14 cellular contexts compared by ENCODE assay signal in the genomic region with DNA sequence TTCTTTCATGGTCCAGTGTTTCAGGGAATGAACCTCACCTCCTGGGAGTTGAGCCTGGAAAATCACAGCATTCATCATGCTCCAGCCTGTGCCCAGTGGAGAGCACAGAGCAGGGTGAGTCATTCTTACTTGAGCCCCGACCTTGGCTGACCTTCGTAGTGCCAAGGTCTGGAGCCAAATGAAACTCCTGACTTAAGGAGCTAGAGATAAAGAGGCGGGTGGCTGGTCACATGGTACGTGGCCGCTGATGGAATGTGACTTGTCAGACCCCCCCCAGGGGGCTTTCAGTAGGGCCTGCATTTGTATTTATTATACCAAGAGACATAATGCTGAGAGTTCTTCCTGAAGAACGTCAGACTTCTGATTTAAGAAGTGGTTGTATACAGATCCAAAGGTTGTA. TPM values are rescaled to one million over a fixed set of nuclear protein-coding genes. Genes with fewer than 3 reads are reported as not detected.
DNase-seq lines count a peak whose midpoint lies in the region; ATAC-seq, FAIRE-seq and TF ChIP-seq lines count a peak whose summit lies in the region.
"Had no signal": no experiment of that assay in that cellular context is flagged by ENCODE, and none has a peak within 500 bp of the region (broad histone marks: within the 10 kb centered on the region; RNA-seq: fewer than 3 reads in every experiment).

No MANE protein-coding gene starts in this region.

- ATAC-seq in HepG2 (0 out of 3 replicates have a peak, but pooled peaks have one; percentile 32), right lobe of liver (no peak), Right ventricle myocardium superior (ENCODE audit: poor library complexity) (peak; percentile 91), HG03378 (IDR thresholded peaks at IDR 0.05; ENCODE audit: unreplicated experiment) (no peak)
- ATAC-seq: GM12878, sciatic nerve had no signal

- H3K27me3 ChIP-seq in HepG2 (ENCODE audit: control insufficient read depth in 1 of 2, insufficient read depth in 2 of 2, low read length in 2 of 2) (peaks cover 0 to 11% of the 10 kb centered on the region in 2 experiments; a peak in 2 of 5 replicates), right lobe of liver (no peaks in the 10 kb centered on the region)

- DNase-seq in HepG2 (ENCODE audit: low spot score) (no peak), right lobe of liver (no peak), Right ventricle myocardium superior (peak; percentile 49), myocyte (ENCODE audit: low read depth) (peak; percentile 23), AG08395 (ENCODE audit: low spot score) (no peak), NCI-H2171 treated with DMSO at 0.1 percent for 48 hours (lab: John Stamatoyannopoulos, UW) (no peak), DMS114 treated with DMSO at 0.1 percent for 48 hours (lab: John Stamatoyannopoulos, UW; ENCODE audit: unreplicated experiment) (no peak)
- DNase-seq: H9, NCI-H1105 treated with DMSO at 0.1 percent for 48 hours, NCI-H774 had no signal

- no peak overlapping the region for H2AFZ ChIP-seq in HepG2 (ENCODE audit: low read length)

- H3K27ac ChIP-seq in HepG2 (ENCODE audit: extremely low read length, insufficient read depth, low read length), result no peak overlapping the region
- no peak overlapping the region for H3K27ac ChIP-seq in right lobe of liver

- no peaks in the 10 kb centered on the region for H3K36me3 ChIP-seq in HepG2 (replicated peaks in 1 of 2; ENCODE audit: control insufficient read depth in 1 of 2, insufficient read depth in 2 of 2, low read length in 2 of 2)
- H3K36me3 ChIP-seq in right lobe of liver, result no peaks in the 10 kb centered on the region

- intact Hi-C loops in HepG2 (cut with micrococcal nuclease; ENCODE audit: unreplicated experiment), result no loop called here
- intact Hi-C loops in right lobe of liver (cut with DNase I), result no loop called here
- intact Hi-C loops in Right ventricle myocardium superior (cut with DNase I), result loop anchor here (10.0 kb wide), 1 partner anchor 305 kb away; no protein-coding TSS in a partner anchor

- H3K9me3 ChIP-seq in HepG2 (ENCODE audit: low read length) (no peaks in the 10 kb centered on the region), right lobe of liver (no peaks in the 10 kb centered on the region)

- H4K20me1 ChIP-seq in HepG2 (ENCODE audit: insufficient read depth, low read length), result no peaks in the 10 kb centered on the region

- TF ChIP-seq EP300 in HepG2 (IDR thresholded peaks at IDR 0.05; ENCODE audit: low read depth in 2 of 2, low read length in 2 of 2) (no peak; a peak in 1 of 4 replicates), HepG2 (CRISPR knock-in tag; IDR thresholded peaks at IDR 0.05; ENCODE audit: borderline replicate concordance) (no peak)

- no peak for TF ChIP-seq POLR2A in HepG2 (IDR thresholded peaks at IDR 0.05; ENCODE audit: insufficient read depth in 1 of 2, low read depth in 2 of 2, low read length in 2 of 2)
- no peak for TF ChIP-seq POLR2A in right lobe of liver (IDR thresholded peaks at IDR 0.05)

- WGBS in HepG2 (ENCODE audit: low lambda C conversion rate), result 1% methylated on average over 4 of the region's 6 CpGs
- 25% methylated on average over 6 of the region's 6 CpGs for WGBS in right lobe of liver (ENCODE audit: insufficient coverage, low coverage, low lambda C conversion rate, missing lambda C conversion rate)

- in situ Hi-C loops in HepG2 (cut with HindIII; ENCODE audit: extremely low pct_ligation_motif_present, low pct_unique_long_range_greater_than_20kb), result loop anchor here (5.0 kb wide), 1 partner anchor 108 kb away; no protein-coding TSS in a partner anchor

- no peak for FAIRE-seq in HepG2 (lab: Jason Lieb, UNC)
- FAIRE-seq: A204.1, GM12878 had no signal

- no TSS peak for BruUV-seq in HepG2 (replicated peaks; lab: Mats Ljungman, UMichigan)

- CTCF ChIA-PET in HepG2 (lab: Yijun Ruan, JAX; ENCODE audit: low intra/inter-chr PET ratio, low total read pairs), result no interaction called here

- H3K4me2 ChIP-seq in HepG2 (ENCODE audit: low read depth, low read length), result no peak overlapping the region

- H3K4me3 ChIP-seq in HepG2 (replicated peaks in 1 of 3; ENCODE audit: insufficient read depth in 1 of 3, low read depth in 2 of 3, low read length in 3 of 3), result no peak overlapping the region
- no peak overlapping the region for H3K4me3 ChIP-seq in right lobe of liver
- H3K4me3 ChIP-seq: GM12878 had no signal

- no peak for TF ChIP-seq RAD21 in HepG2 (CRISPR knock-in tag; IDR thresholded peaks at IDR 0.05)

- H3K4me1 ChIP-seq in HepG2 (ENCODE audit: insufficient read depth, low read length), result peaks cover 21% of the 10 kb centered on the region
- no peaks in the 10 kb centered on the region for H3K4me1 ChIP-seq in right lobe of liver

- no peaks in the 10 kb centered on the region for H3K79me2 ChIP-seq in HepG2 (ENCODE audit: insufficient read depth, low read length)

- POLR2A ChIA-PET in HepG2 (lab: Yijun Ruan, JAX), result no interaction called here

- no peak overlapping the region for H3K9ac ChIP-seq in HepG2 (ENCODE audit: insufficient read depth, low read depth, low read length)

- TF ChIP-seq CTCF in HepG2 (CRISPR knock-in tag; IDR thresholded peaks at IDR 0.05), result no peak
- TF ChIP-seq CTCF in right lobe of liver (IDR thresholded peaks at IDR 0.05), result no peak

TF ChIP-seq in HepG2, 621 proteins besides CTCF, POLR2A, EP300 and RAD21:
- TF ChIP-seq RXRB (CRISPR knock-in tag; IDR thresholded peaks at IDR 0.05; ENCODE audit: borderline replicate concordance), result peak; percentile 25; the same call in 1 of the 2 replicates
- no peak for TF ChIP-seq MATR3 (CRISPR knock-in tag; IDR thresholded peaks at IDR 0.05)
- peak; percentile 86 for TF ChIP-seq FOSL2 (CRISPR knock-in tag; IDR thresholded peaks at IDR 0.05)
- TF ChIP-seq HNRNPL (IDR thresholded peaks at IDR 0.05; ENCODE audit: low read depth, low read length), result no peak
- TF ChIP-seq SUZ12 (IDR thresholded peaks at IDR 0.05; ENCODE audit: low read depth, low read length), result no peak
- TF ChIP-seq SNAPC2 (CRISPR knock-in tag; IDR thresholded peaks at IDR 0.05), result no peak
- TF ChIP-seq NR2F6 (IDR thresholded peaks at IDR 0.05), result no peak
- TF ChIP-seq NR2F6 (CRISPR knock-in tag; IDR thresholded peaks at IDR 0.05), result 0 out of 2 replicates have a peak, but pooled peaks have one; percentile 7
- TF ChIP-seq, protein P1, sequence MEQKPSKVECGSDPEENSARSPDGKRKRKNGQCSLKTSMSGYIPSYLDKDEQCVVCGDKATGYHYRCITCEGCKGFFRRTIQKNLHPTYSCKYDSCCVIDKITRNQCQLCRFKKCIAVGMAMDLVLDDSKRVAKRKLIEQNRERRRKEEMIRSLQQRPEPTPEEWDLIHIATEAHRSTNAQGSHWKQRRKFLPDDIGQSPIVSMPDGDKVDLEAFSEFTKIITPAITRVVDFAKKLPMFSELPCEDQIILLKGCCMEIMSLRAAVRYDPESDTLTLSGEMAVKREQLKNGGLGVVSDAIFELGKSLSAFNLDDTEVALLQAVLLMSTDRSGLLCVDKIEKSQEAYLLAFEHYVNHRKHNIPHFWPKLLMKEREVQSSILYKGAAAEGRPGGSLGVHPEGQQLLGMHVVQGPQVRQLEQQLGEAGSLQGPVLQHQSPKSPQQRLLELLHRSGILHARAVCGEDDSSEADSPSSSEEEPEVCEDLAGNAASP (CRISPR knock-in tag; IDR thresholded peaks at IDR 0.05; ENCODE audit: borderline replicate concordance), result peak; percentile 56; the same call in 1 of the 2 replicates
- no peak for TF ChIP-seq ZNF441 (CRISPR knock-in tag; IDR thresholded peaks at IDR 0.05; ENCODE audit: borderline replicate concordance)
- no peak for TF ChIP-seq NFE2L2 (IDR thresholded peaks at IDR 0.05; ENCODE audit: low read length)

RNA-seq across cellular contexts. Expression of gene PIP5K1B, which starts 15.0 kb away (rescaled TPM):
- 15.8 and 20.9 TPM in 2 replicates for total RNA-seq in HepG2 (2016; rRNA removed; fragmentation: Illumina TruSeq; extraction: Trizol)
- total RNA-seq in HepG2 (2016; cell fraction: cytosol; rRNA removed; fragmentation: Illumina TruSeq; extraction: Trizol; ENCODE audit: low read depth), result 4.8 and 6.0 TPM in 2 replicates
- 14.6 and 19.9 TPM in 2 replicates for total RNA-seq in HepG2 (2016; cell fraction: insoluble cytoplasmic fraction; rRNA removed; fragmentation: Illumina TruSeq; extraction: Trizol)
- total RNA-seq in HepG2 (2016; cell fraction: membrane; rRNA removed; fragmentation: Illumina TruSeq; extraction: Trizol), result 15.0 and 15.8 TPM in 2 replicates
- 22.1 and 23.7 TPM in 2 replicates for total RNA-seq in HepG2 (2016; cell fraction: nucleus; rRNA removed; fragmentation: Illumina TruSeq; extraction: Trizol)
- polyA plus RNA-seq in HepG2 (2011; rRNA removed), result 12.5 and 17.5 TPM in 2 replicates
- 8.8 and 10.8 TPM in 2 replicates for polyA plus RNA-seq in HepG2 (2011; cell fraction: cytosol; rRNA removed)
- polyA plus RNA-seq in HepG2 (2011; cell fraction: nucleus; rRNA removed), result 7.1 and 7.2 TPM in 2 replicates
- polyA plus RNA-seq in HepG2 (2012), result 10.5 and 11.6 TPM in 2 replicates
- polyA plus RNA-seq in HepG2 (2016; cell fraction: cytosol; fragmentation: Illumina TruSeq; extraction: Trizol; ENCODE audit: low read depth), result 4.0 and 4.9 TPM in 2 replicates
- 22.2 and 24.8 TPM in 2 replicates for polyA plus RNA-seq in HepG2 (2016; cell fraction: insoluble cytoplasmic fraction; fragmentation: Illumina TruSeq; extraction: Trizol; ENCODE audit: low read depth)
- polyA plus RNA-seq in HepG2 (2016; cell fraction: membrane; fragmentation: Illumina TruSeq; extraction: Trizol; ENCODE audit: low read depth), result 11.2 and 13.2 TPM in 2 replicates
- 11.5 and 12.3 TPM in 2 replicates for polyA plus RNA-seq in HepG2 (2016; cell fraction: nucleus; fragmentation: Illumina TruSeq; extraction: Trizol; ENCODE audit: insufficient read depth, low read depth)
- polyA minus RNA-seq in HepG2 (2011; rRNA and poly(A)+ RNA removed; ENCODE audit: low replicate concordance), result 0.12 and 25.9 TPM in 2 replicates
- polyA minus RNA-seq in HepG2 (2011; cell fraction: cytosol; rRNA and poly(A)+ RNA removed), result 11.4 and 11.6 TPM in 2 replicates
- 72.0 and 77.6 TPM in 2 replicates for polyA minus RNA-seq in HepG2 (2011; cell fraction: nucleus; rRNA and poly(A)+ RNA removed)
- under 1 TPM in 2 of 6 experiments, not detected in 4; 0.27 to 0.71 TPM for total RNA-seq in right lobe of liver
- total RNA-seq in Right ventricle myocardium superior, result 62.8 TPM
- total RNA-seq in myocyte, result 0.21 and 0.37 TPM in 2 replicates
- 0.06 TPM for polyA plus RNA-seq in myocyte (2012)

Comparison
In these comparisons a context has a peak if more than half of its experiments do, and no peak if none do; other contexts are left out.
1. ATAC-seq: peak in HepG2 (single experiment) and Right ventricle myocardium superior (single experiment); none in right lobe of liver (0 of 4) and HG03378 (single experiment).
2. DNase-seq: peak in Right ventricle myocardium superior (single experiment) and myocyte (single experiment); none in HepG2 (single experiment), right lobe of liver (0 of 3), AG08395 (single experiment), NCI-H2171 treated with DMSO at 0.1 percent for 48 hours (single experiment) and DMS114 treated with DMSO at 0.1 percent for 48 hours (single experiment).